Comparison of ENCODE assay signal across 8 cellular contexts in the genomic region with DNA sequence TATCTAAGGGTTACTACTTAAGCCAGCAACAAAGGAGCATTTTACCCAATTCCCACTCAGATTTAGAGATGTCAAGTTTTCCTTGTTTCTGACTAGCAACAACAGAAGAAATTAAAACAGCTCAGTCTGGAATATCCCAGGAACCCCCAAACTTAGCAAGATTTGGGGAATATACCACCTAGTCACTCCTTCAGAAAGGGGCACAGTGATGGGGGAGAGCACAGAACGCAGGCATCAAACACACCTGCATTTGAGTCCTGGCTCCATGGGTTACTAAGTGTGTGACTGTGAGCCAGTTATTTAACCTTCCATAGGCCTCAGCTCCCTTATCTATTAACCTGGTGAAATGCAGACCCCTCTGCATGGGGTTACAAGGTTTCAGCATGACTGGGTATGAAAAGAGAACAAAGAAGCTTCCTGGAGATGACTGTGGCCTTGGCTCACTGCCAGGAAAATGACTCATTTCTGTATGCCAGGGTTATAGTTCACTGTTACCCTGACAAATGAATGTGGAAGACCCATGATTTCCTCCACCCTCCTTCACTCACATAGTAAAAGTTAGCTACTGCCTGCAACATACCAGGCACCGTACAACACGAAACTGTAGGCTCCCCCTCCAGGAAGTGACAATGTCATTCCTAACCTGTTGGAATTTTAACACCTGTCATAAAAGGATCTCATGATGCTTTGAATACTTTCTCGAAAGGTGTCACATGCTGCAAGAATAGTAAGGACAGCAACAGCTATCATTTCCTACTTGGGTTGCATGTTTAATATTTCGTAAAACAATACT.
DNase-seq lines count a peak whose midpoint lies in the region; ATAC-seq lines count a peak whose summit lies in the region.

No MANE protein-coding gene starts in this region.

- H3K9ac ChIP-seq in skeletal muscle tissue (ENCODE audit: low read depth in 1 of 3, low read length in 3 of 3), result no peak overlapping the region

- H3K4me1 ChIP-seq in skeletal muscle tissue (ENCODE audit: control insufficient read depth in 3 of 3, insufficient read depth in 3 of 3, low read length in 3 of 3), result peaks cover 34 to 62% (median 54%) of the 10 kb centered on the region in 3 donors

- H3K27me3 ChIP-seq in skeletal muscle tissue (ENCODE audit: control insufficient read depth in 3 of 3, insufficient read depth in 3 of 3, low read length in 3 of 3), result no peaks in the 10 kb centered on the region

- no peaks in the 10 kb centered on the region for H3K36me3 ChIP-seq in skeletal muscle tissue (ENCODE audit: control insufficient read depth in 3 of 3, insufficient read depth in 3 of 3, low read length in 3 of 3)

- DNase-seq in DMS79 (lab: John Stamatoyannopoulos, UW) (peak; percentile 85), HUDEP-2 (lab: John Stamatoyannopoulos, UW; ENCODE audit: unreplicated experiment in 76 of 76) (peak in 64 of 76 experiments; percentile 5 to 82 (median 45)), OCI-M2 (lab: John Stamatoyannopoulos, UW; ENCODE audit: unreplicated experiment) (peak; percentile 12), activated T-cell treated with anti-CD3 and anti-CD28 coated beads for 4 hours (peak; percentile 71), glomerular endothelial cell (ENCODE audit: extremely low read depth, low read depth, low spot score) (peak; percentile 96), middle frontal gyrus (ENCODE audit: extremely low spot score, low spot score) (no peak)

- H3K27ac ChIP-seq in skeletal muscle tissue (ENCODE audit: low read depth, low read length), result peak overlapping the region; percentile 2

- H3K4me3 ChIP-seq in skeletal muscle tissue (ENCODE audit: low read length in 3 of 3), result no peak overlapping the region

- ATAC-seq in GM21619 (IDR thresholded peaks at IDR 0.05; ENCODE audit: unreplicated experiment), result peak; percentile 91

- no peaks in the 10 kb centered on the region for H3K9me3 ChIP-seq in skeletal muscle tissue (ENCODE audit: control insufficient read depth in 3 of 3, low read length in 3 of 3)
